21 cellular contexts compared by ENCODE assay signal in the genomic region with DNA sequence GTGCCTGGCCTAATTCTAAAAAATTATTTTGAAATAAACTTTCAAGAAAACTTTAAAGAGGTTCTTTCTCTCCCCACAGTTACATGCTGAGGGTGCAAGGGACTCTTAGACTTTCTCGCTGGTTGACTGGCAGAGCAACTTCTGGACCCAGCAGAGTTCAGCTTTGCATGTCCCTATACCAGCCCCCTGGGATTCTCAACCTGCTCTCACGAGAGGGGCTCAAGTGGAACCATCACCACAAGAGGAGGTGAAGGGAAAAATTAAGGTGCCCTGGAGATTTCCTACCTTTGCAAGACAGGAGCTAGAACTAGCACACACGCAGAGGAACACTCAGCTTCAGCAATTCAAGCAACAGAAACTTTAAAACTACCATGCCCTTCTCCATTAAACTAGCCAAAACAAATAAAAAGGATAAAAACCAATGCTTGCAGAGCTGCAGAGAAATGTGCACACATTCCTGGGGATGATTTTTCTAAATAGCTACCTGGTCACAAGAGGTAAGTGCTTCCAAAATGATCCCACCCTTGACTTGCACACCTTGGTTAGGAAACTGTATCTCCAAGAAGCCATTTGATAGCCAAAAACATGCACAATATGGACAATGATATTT. TPM values are rescaled to one million over a fixed set of nuclear protein-coding genes. Genes with fewer than 3 reads are reported as not detected.
DNase-seq lines count a peak whose midpoint lies in the region; ATAC-seq and TF ChIP-seq lines count a peak whose summit lies in the region.
"Had no signal": no experiment of that assay in that cellular context is flagged by ENCODE, and none has a peak within 500 bp of the region (broad histone marks: within the 10 kb centered on the region; RNA-seq: fewer than 3 reads in every experiment).

No MANE protein-coding gene starts in this region.

- peaks cover 31% of the 10 kb centered on the region for H3K4me1 Mint-ChIP-seq in activated T-cell treated with anti-CD3 and anti-CD28 coated beads, Interleukin-2, amount 50 U/mL, for 4 hours (ENCODE audit: low read depth)
- H3K4me1 Mint-ChIP-seq in activated T-cell treated with anti-CD3 and anti-CD28 coated beads, Interleukin-2, amount 50 U/mL, for 24 hours (ENCODE audit: low read depth), result peaks cover 29% of the 10 kb centered on the region
- H3K4me1 Mint-ChIP-seq in T-helper 17 cell (peaks cover 21% of the 10 kb centered on the region), type B pancreatic cell (ENCODE audit: unreplicated experiment) (peaks cover 14% of the 10 kb centered on the region)

- peak overlapping the region; percentile 60 for H3K4me3 ChIP-seq in mononuclear cell (ENCODE audit: low read length)
- H3K4me3 ChIP-seq: A549, GM23248, upper lobe of right lung had no signal

- no peaks in the 10 kb centered on the region for H3K27me3 Mint-ChIP-seq in activated T-cell treated with anti-CD3 and anti-CD28 coated beads, Interleukin-2, amount 50 U/mL, for 4 hours (ENCODE audit: low read depth)
- no peaks in the 10 kb centered on the region for H3K27me3 Mint-ChIP-seq in activated T-cell treated with anti-CD3 and anti-CD28 coated beads, Interleukin-2, amount 50 U/mL, for 24 hours
- peaks cover 8% of the 10 kb centered on the region for H3K27me3 Mint-ChIP-seq in T-helper 17 cell
- peaks cover 39% of the 10 kb centered on the region for H3K27me3 Mint-ChIP-seq in type B pancreatic cell

- no peak overlapping the region for H3K27ac Mint-ChIP-seq in activated T-cell treated with anti-CD3 and anti-CD28 coated beads, Interleukin-2, amount 50 U/mL, for 24 hours
- peak overlapping the region; percentile 43 for H3K27ac Mint-ChIP-seq in T-helper 17 cell
- no peak overlapping the region for H3K27ac Mint-ChIP-seq in type B pancreatic cell

- peak overlapping the region; percentile 53 for H3K4me3 Mint-ChIP-seq in activated T-cell treated with anti-CD3 and anti-CD28 coated beads, Interleukin-2, amount 50 U/mL, for 4 hours
- no peak overlapping the region for H3K4me3 Mint-ChIP-seq in activated T-cell treated with anti-CD3 and anti-CD28 coated beads, Interleukin-2, amount 50 U/mL, for 24 hours
- H3K4me3 Mint-ChIP-seq in T-helper 17 cell, result peak overlapping the region; percentile 88
- peak overlapping the region; percentile 80 for H3K4me3 Mint-ChIP-seq in type B pancreatic cell

- no peak for TF ChIP-seq CTCF in type B pancreatic cell (conservative IDR thresholded peaks at IDR 0.05)

- H3K36me3 Mint-ChIP-seq in activated T-cell treated with anti-CD3 and anti-CD28 coated beads, Interleukin-2, amount 50 U/mL, for 4 hours (ENCODE audit: insufficient read depth), result peaks cover 6% of the 10 kb centered on the region
- peaks cover 7% of the 10 kb centered on the region for H3K36me3 Mint-ChIP-seq in activated T-cell treated with anti-CD3 and anti-CD28 coated beads, Interleukin-2, amount 50 U/mL, for 24 hours (ENCODE audit: low read depth)
- peaks cover 12% of the 10 kb centered on the region for H3K36me3 Mint-ChIP-seq in T-helper 17 cell (ENCODE audit: low read depth)
- H3K36me3 Mint-ChIP-seq in type B pancreatic cell, result no peaks in the 10 kb centered on the region

- ATAC-seq in activated T-cell treated with anti-CD3 and anti-CD28 coated beads, Interleukin-2, amount 50 U/mL, for 4 hours, result no peak
- ATAC-seq in T-helper 17 cell, result no peak
- ATAC-seq in HG03354 (IDR thresholded peaks at IDR 0.05; ENCODE audit: poor library complexity, severe bottlenecking, unreplicated experiment), result no peak
- no peak for ATAC-seq in GM21576 (IDR thresholded peaks at IDR 0.05; ENCODE audit: unreplicated experiment)
- ATAC-seq: left ventricle myocardium superior, upper lobe of right lung had no signal

- H3K9me3 Mint-ChIP-seq in activated T-cell treated with anti-CD3 and anti-CD28 coated beads, Interleukin-2, amount 50 U/mL, for 4 hours, result no peaks in the 10 kb centered on the region
- H3K9me3 Mint-ChIP-seq in activated T-cell treated with anti-CD3 and anti-CD28 coated beads, Interleukin-2, amount 50 U/mL, for 24 hours, result no peaks in the 10 kb centered on the region
- H3K9me3 Mint-ChIP-seq in type B pancreatic cell, result no peaks in the 10 kb centered on the region

- H3K27me3 ChIP-seq in mononuclear cell (ENCODE audit: insufficient read depth, low read length), result no peaks in the 10 kb centered on the region
- H3K27me3 ChIP-seq: upper lobe of right lung had no signal

- H3K9me3 ChIP-seq in T-helper 17 cell (ENCODE audit: control insufficient read depth, low read length, poor library complexity, severe bottlenecking) (no peaks in the 10 kb centered on the region), mononuclear cell (ENCODE audit: low read depth, low read length) (no peaks in the 10 kb centered on the region)
- H3K9me3 ChIP-seq: A549, upper lobe of right lung had no signal

- peaks cover 76% of the 10 kb centered on the region for H3K4me1 ChIP-seq in mononuclear cell (ENCODE audit: insufficient read depth, low read length)

- no peak for DNase-seq in activated T-cell treated with anti-CD3 and anti-CD28 coated beads, Interleukin-2, amount 50 U/mL, for 4 hours
- DNase-seq in activated T-cell treated with anti-CD3 and anti-CD28 coated beads, Interleukin-2, amount 50 U/mL, for 24 hours, result no peak
- DNase-seq in T-helper 17 cell (no peak), type B pancreatic cell (ENCODE audit: extremely low spot score, unreplicated experiment) (no peak), GOT3 (lab: John Stamatoyannopoulos, UW) (no peak)
- DNase-seq: DMS79; dorsolateral prefrontal cortex; erythroblast; GM23248; left ventricle myocardium superior; MM.1S; NCI-H2081; NCI-H524; stimulated activated CD4-positive, alpha-beta T cell treated with anti-CD3 and anti-CD28 coated beads, Interleukin-12 subunit alpha, Interleukin-12 subunit beta, amount 100 ng/mL, for 4 hours; stimulated activated naive CD4-positive, alpha-beta T cell treated with Interleukin-2 at 50 U/mL for 16 hours; T1000; upper lobe of right lung had no signal

RNA-seq across cellular contexts. Expression of a gene that starts 2.5 kb away (rescaled TPM):
- total RNA-seq in activated T-cell treated with anti-CD3 and anti-CD28 coated beads, Interleukin-2, amount 50 U/mL, for 4 hours, result 1 to 10 TPM; 6.1 to 8.1 (median 7.2) TPM
- total RNA-seq in T-helper 17 cell (1 to 10 TPM; 4.6 to 8.8 TPM), mononuclear cell (18.5 TPM), type B pancreatic cell (ENCODE audit: low replicate concordance) (0.64 and 3.1 TPM in 2 replicates)

RNA-seq across cellular contexts. Expression of a gene that starts 56.3 kb away (rescaled TPM):
- 100 to 1,000 TPM; 345 to 413 (median 354) TPM for total RNA-seq in activated T-cell treated with anti-CD3 and anti-CD28 coated beads, Interleukin-2, amount 50 U/mL, for 4 hours
- 100 to 1,000 TPM; 140 to 149 TPM for total RNA-seq in T-helper 17 cell
- 158 TPM for total RNA-seq in mononuclear cell
- total RNA-seq in type B pancreatic cell (ENCODE audit: low replicate concordance), result 135 and 174 TPM in 2 replicates
